ENCODE assay signal across 20 cellular contexts in genomic region chr14:61277232-61277631, GRCh38. TPM values are rescaled to one million over a fixed set of nuclear protein-coding genes. Genes with fewer than 3 reads are reported as not detected.
DNase-seq lines count a peak whose midpoint lies in the region; ATAC-seq, FAIRE-seq and TF ChIP-seq lines count a peak whose summit lies in the region.
"Had no signal": no experiment of that assay in that cellular context is flagged by ENCODE, and none has a peak within 500 bp of the region (broad histone marks: within the 10 kb centered on the region; RNA-seq: fewer than 3 reads in every experiment).

No MANE protein-coding gene starts in this region.

- no peak overlapping the region for H2AFZ ChIP-seq in HepG2 (ENCODE audit: low read length)
- no peak overlapping the region for H2AFZ ChIP-seq in smooth muscle cell (ENCODE audit: low read depth)

- FAIRE-seq in HTR-8/SVneo (lab: Jason Lieb, UNC) (peak; percentile 86), HepG2 (lab: Jason Lieb, UNC) (peak; percentile 4)
- FAIRE-seq: D721Med, GM12891 had no signal

- TF ChIP-seq EP300 in HepG2 (IDR thresholded peaks at IDR 0.05; ENCODE audit: low read depth in 2 of 2, low read length in 2 of 2) (no peak), HepG2 (CRISPR knock-in tag; IDR thresholded peaks at IDR 0.05; ENCODE audit: borderline replicate concordance) (no peak)

- H3K9me3 ChIP-seq in colonic mucosa (no peaks in the 10 kb centered on the region), HepG2 (ENCODE audit: low read length) (no peaks in the 10 kb centered on the region), smooth muscle cell (replicated peaks; ENCODE audit: low read depth) (no peaks in the 10 kb centered on the region)
- H3K9me3 ChIP-seq: A549 had no signal

- H3K9ac ChIP-seq in colonic mucosa (ENCODE audit: low read depth in 2 of 2, low read length in 2 of 2) (no peak overlapping the region), HepG2 (ENCODE audit: insufficient read depth, low read depth, low read length) (no peak overlapping the region), smooth muscle cell (ENCODE audit: low read depth) (no peak overlapping the region)
- H3K9ac ChIP-seq: BLaER1 had no signal

- no peak for TF ChIP-seq POLR2A in HepG2 (IDR thresholded peaks at IDR 0.05; ENCODE audit: insufficient read depth in 1 of 2, low read depth in 2 of 2, low read length in 2 of 2)

- H3K4me3 ChIP-seq in colonic mucosa (peak overlapping the region; percentile 8), HepG2 (replicated peaks in 1 of 3; ENCODE audit: insufficient read depth in 1 of 3, low read depth in 2 of 3, low read length in 3 of 3) (no peak overlapping the region; a peak in 1 of 6 replicates), smooth muscle cell (peak overlapping the region; percentile 30)
- H3K4me3 ChIP-seq: A549, BLaER1 had no signal

- CTCF ChIA-PET in HepG2 (lab: Yijun Ruan, JAX; ENCODE audit: low intra/inter-chr PET ratio, low total read pairs): no interaction called here

- no peak for TF ChIP-seq CTCF in colonic mucosa (IDR thresholded peaks at IDR 0.05)
- no peak for TF ChIP-seq CTCF in HepG2 (CRISPR knock-in tag; IDR thresholded peaks at IDR 0.05)
- TF ChIP-seq CTCF in smooth muscle cell (IDR thresholded peaks at IDR 0.05; ENCODE audit: borderline replicate concordance, insufficient read depth, poor library complexity, severe bottlenecking): no peak

- BruUV-seq in HepG2 (replicated peaks; lab: Mats Ljungman, UMichigan): no TSS peak

- no peaks in the 10 kb centered on the region for H3K27me3 ChIP-seq in colonic mucosa
- no peaks in the 10 kb centered on the region for H3K27me3 ChIP-seq in HepG2 (ENCODE audit: control insufficient read depth in 1 of 2, insufficient read depth in 2 of 2, low read length in 2 of 2)
- H3K27me3 ChIP-seq in smooth muscle cell (ENCODE audit: low read depth): peaks cover 75% of the 10 kb centered on the region
- H3K27me3 ChIP-seq: BLaER1 had no signal

- POLR2A ChIA-PET in HepG2 (lab: Yijun Ruan, JAX): no interaction called here

- no peaks in the 10 kb centered on the region for H3K79me2 ChIP-seq in HepG2 (ENCODE audit: insufficient read depth, low read length)
- peaks cover 4% of the 10 kb centered on the region for H3K79me2 ChIP-seq in smooth muscle cell (ENCODE audit: low read depth)

- H3K36me3 ChIP-seq in colonic mucosa (no peaks in the 10 kb centered on the region), HepG2 (replicated peaks in 1 of 2; ENCODE audit: control insufficient read depth in 1 of 2, insufficient read depth in 2 of 2, low read length in 2 of 2) (no peaks in the 10 kb centered on the region), smooth muscle cell (ENCODE audit: low read depth) (no peaks in the 10 kb centered on the region)
- H3K36me3 ChIP-seq: BLaER1 had no signal

- H3K4me1 ChIP-seq in colonic mucosa (no peaks in the 10 kb centered on the region), HepG2 (ENCODE audit: insufficient read depth, low read length) (peaks cover 26% of the 10 kb centered on the region), smooth muscle cell (ENCODE audit: low read depth) (no peaks in the 10 kb centered on the region)
- H3K4me1 ChIP-seq: A549, BLaER1 had no signal

- 3% methylated on average over 1 of the region's 1 CpG for WGBS in HepG2 (ENCODE audit: low lambda C conversion rate)
- 68% methylated on average over 1 of the region's 1 CpG for WGBS in smooth muscle cell (ENCODE audit: low lambda C conversion rate)

- H3K27ac ChIP-seq in colonic mucosa (peak overlapping the region; percentile 19), HepG2 (ENCODE audit: extremely low read length, insufficient read depth, low read length) (peak overlapping the region; percentile 43), smooth muscle cell (ENCODE audit: low read depth) (no peak overlapping the region)
- H3K27ac ChIP-seq: A549, BLaER1, RWPE1 had no signal

- no peaks in the 10 kb centered on the region for H3F3A ChIP-seq in smooth muscle cell (ENCODE audit: low read depth)

- H4K20me1 ChIP-seq in HepG2 (ENCODE audit: insufficient read depth, low read length) (no peaks in the 10 kb centered on the region), smooth muscle cell (ENCODE audit: low read depth) (no peaks in the 10 kb centered on the region)
- H4K20me1 ChIP-seq: BLaER1 had no signal

- no peak for TF ChIP-seq RAD21 in HepG2 (CRISPR knock-in tag; IDR thresholded peaks at IDR 0.05)

- intact Hi-C loops in colonic mucosa (cut with DNase I): no loop called here
- intact Hi-C loops in HepG2 (cut with micrococcal nuclease; ENCODE audit: unreplicated experiment): loop anchor here (1.0 kb wide), 1 partner anchor 8 kb away; no protein-coding TSS in a partner anchor

- no peak for ATAC-seq in HepG2
- ATAC-seq in HG03565 (IDR thresholded peaks at IDR 0.05; ENCODE audit: unreplicated experiment): no peak
- no peak for ATAC-seq in HG03457 (IDR thresholded peaks at IDR 0.05; ENCODE audit: unreplicated experiment)
- ATAC-seq: A549 had no signal

- peak overlapping the region; percentile 44; the same call in 1 of the 2 replicates for H3K4me2 ChIP-seq in HepG2 (ENCODE audit: low read depth, low read length)
- H3K4me2 ChIP-seq in smooth muscle cell: no peak overlapping the region
- H3K4me2 ChIP-seq: A549, BLaER1 had no signal

- in situ Hi-C loops in HepG2 (cut with HindIII; ENCODE audit: extremely low pct_ligation_motif_present, low pct_unique_long_range_greater_than_20kb): loop anchor here (25.0 kb wide), 1 partner anchor 560 kb away; no protein-coding TSS in a partner anchor

- DNase-seq in HTR-8/SVneo (ENCODE audit: insufficient read length, low spot score) (no peak), colonic mucosa (no peak), HepG2 (ENCODE audit: low spot score) (no peak), smooth muscle cell (lab: John Stamatoyannopoulos, UW; ENCODE audit: unreplicated experiment) (no peak), activated gamma-delta T cell treated with Interleukin-2 at 50 U/mL for 16 hours (no peak)
- DNase-seq: CD4-positive, alpha-beta memory T cell; H7; HFFc6; NCI-H1105; NCI-H1694 treated with DMSO at 0.1 percent for 48 hours; NCI-H2107; NCI-H510A; NCI-H774 had no signal

TF ChIP-seq in HepG2, 621 proteins besides CTCF, POLR2A, EP300 and RAD21 (continues in another document):
- no peak for TF ChIP-seq SP5 (CRISPR knock-in tag; IDR thresholded peaks at IDR 0.05; ENCODE audit: borderline replicate concordance, low read depth)
- no peak for TF ChIP-seq ZFP82 (CRISPR knock-in tag; IDR thresholded peaks at IDR 0.05; ENCODE audit: borderline replicate concordance)
- TF ChIP-seq GPN1 (CRISPR knock-in tag; IDR thresholded peaks at IDR 0.05; ENCODE audit: borderline replicate concordance): no peak
- no peak for TF ChIP-seq KDM1A (CRISPR knock-in tag; IDR thresholded peaks at IDR 0.05)

RNA-seq across cellular contexts. Expression of gene TMEM30B, which starts 3.9 kb away (rescaled TPM):
- total RNA-seq in colonic mucosa (10 to 100 TPM; 68.2 to 77.1 TPM), HepG2 (2016; rRNA removed; fragmentation: Illumina TruSeq; extraction: Trizol) (not detected in 2 replicates), smooth muscle cell (2.0 and 3.1 TPM in 2 replicates)
- total RNA-seq in HepG2 (2016; cell fraction: cytosol; rRNA removed; fragmentation: Illumina TruSeq; extraction: Trizol; ENCODE audit: low read depth): not detected in 2 replicates
- total RNA-seq in HepG2 (2016; cell fraction: insoluble cytoplasmic fraction; rRNA removed; fragmentation: Illumina TruSeq; extraction: Trizol): not detected in 2 replicates
- not detected in 2 replicates for total RNA-seq in HepG2 (2016; cell fraction: membrane; rRNA removed; fragmentation: Illumina TruSeq; extraction: Trizol)
- not detected in 2 replicates for total RNA-seq in HepG2 (2016; cell fraction: nucleus; rRNA removed; fragmentation: Illumina TruSeq; extraction: Trizol)
- polyA plus RNA-seq in HepG2 (2011; rRNA removed) (not detected in 2 replicates), smooth muscle cell (0.16 and 4.5 TPM in 2 replicates)
- not detected in 2 replicates for polyA plus RNA-seq in HepG2 (2011; cell fraction: cytosol; rRNA removed)
- not detected in 2 replicates for polyA plus RNA-seq in HepG2 (2011; cell fraction: nucleus; rRNA removed)
- not detected in 2 replicates for polyA plus RNA-seq in HepG2 (2012)
- not detected in 2 replicates for polyA plus RNA-seq in HepG2 (2016; cell fraction: cytosol; fragmentation: Illumina TruSeq; extraction: Trizol; ENCODE audit: low read depth)
- polyA plus RNA-seq in HepG2 (2016; cell fraction: insoluble cytoplasmic fraction; fragmentation: Illumina TruSeq; extraction: Trizol; ENCODE audit: low read depth): not detected in 2 replicates
- not detected in 2 replicates for polyA plus RNA-seq in HepG2 (2016; cell fraction: membrane; fragmentation: Illumina TruSeq; extraction: Trizol; ENCODE audit: low read depth)
- not detected in 2 replicates for polyA plus RNA-seq in HepG2 (2016; cell fraction: nucleus; fragmentation: Illumina TruSeq; extraction: Trizol; ENCODE audit: insufficient read depth, low read depth)
- polyA minus RNA-seq in HepG2 (2011; rRNA and poly(A)+ RNA removed; ENCODE audit: low replicate concordance): 0.12 TPM in 1 of 2 replicates, not detected in the other
- polyA minus RNA-seq in HepG2 (2011; cell fraction: cytosol; rRNA and poly(A)+ RNA removed): not detected in 2 replicates
- not detected in 2 replicates for polyA minus RNA-seq in HepG2 (2011; cell fraction: nucleus; rRNA and poly(A)+ RNA removed)
- total RNA-seq: HFFc6 had no signal

RNA-seq across cellular contexts. Expression of gene PRKCH, which starts 44.1 kb away (rescaled TPM):
- 10 to 100 TPM; 11.4 to 11.5 TPM for total RNA-seq in colonic mucosa
- 1.3 and 1.9 TPM in 2 replicates for total RNA-seq in HepG2 (2016; rRNA removed; fragmentation: Illumina TruSeq; extraction: Trizol)
- total RNA-seq in HepG2 (2016; cell fraction: cytosol; rRNA removed; fragmentation: Illumina TruSeq; extraction: Trizol; ENCODE audit: low read depth): 0.40 and 0.44 TPM in 2 replicates
- 1.0 and 1.8 TPM in 2 replicates for total RNA-seq in HepG2 (2016; cell fraction: insoluble cytoplasmic fraction; rRNA removed; fragmentation: Illumina TruSeq; extraction: Trizol)
- total RNA-seq in HepG2 (2016; cell fraction: membrane; rRNA removed; fragmentation: Illumina TruSeq; extraction: Trizol): 0.93 and 1.4 TPM in 2 replicates
- total RNA-seq in HepG2 (2016; cell fraction: nucleus; rRNA removed; fragmentation: Illumina TruSeq; extraction: Trizol): 2.2 and 3.9 TPM in 2 replicates
- 0.47 and 0.48 TPM in 2 replicates for polyA plus RNA-seq in HepG2 (2011; rRNA removed)
- polyA plus RNA-seq in HepG2 (2011; cell fraction: cytosol; rRNA removed): 0.31 and 0.72 TPM in 2 replicates
- 0.48 and 0.74 TPM in 2 replicates for polyA plus RNA-seq in HepG2 (2011; cell fraction: nucleus; rRNA removed)
- polyA plus RNA-seq in HepG2 (2012): 0.24 and 1.3 TPM in 2 replicates
- polyA plus RNA-seq in HepG2 (2016; cell fraction: cytosol; fragmentation: Illumina TruSeq; extraction: Trizol; ENCODE audit: low read depth): 0.06 and 0.10 TPM in 2 replicates
- polyA plus RNA-seq in HepG2 (2016; cell fraction: insoluble cytoplasmic fraction; fragmentation: Illumina TruSeq; extraction: Trizol; ENCODE audit: low read depth): 0.99 and 1.9 TPM in 2 replicates
- polyA plus RNA-seq in HepG2 (2016; cell fraction: membrane; fragmentation: Illumina TruSeq; extraction: Trizol; ENCODE audit: low read depth): 0.19 and 0.48 TPM in 2 replicates
- 0.91 and 1.4 TPM in 2 replicates for polyA plus RNA-seq in HepG2 (2016; cell fraction: nucleus; fragmentation: Illumina TruSeq; extraction: Trizol; ENCODE audit: insufficient read depth, low read depth)
- 1.9 and 3.2 TPM in 2 replicates for polyA minus RNA-seq in HepG2 (2011; rRNA and poly(A)+ RNA removed; ENCODE audit: low replicate concordance)
- polyA minus RNA-seq in HepG2 (2011; cell fraction: cytosol; rRNA and poly(A)+ RNA removed): 1.7 TPM in 1 of 2 replicates, not detected in the other
- 1.2 and 1.3 TPM in 2 replicates for polyA minus RNA-seq in HepG2 (2011; cell fraction: nucleus; rRNA and poly(A)+ RNA removed)
- 4.9 and 7.6 TPM in 2 replicates for total RNA-seq in smooth muscle cell
- polyA plus RNA-seq in smooth muscle cell: 1.5 and 7.1 TPM in 2 replicates

Comparison
In these comparisons a context has a peak if more than half of its experiments do, and no peak if none do; other contexts are left out.
1. H3K4me3 ChIP-seq: peak in colonic mucosa (single experiment) and smooth muscle cell (single experiment); none in HepG2 (0 of 3).
2. RNA of gene TMEM30B, which starts 3.9 kb away (total RNA-seq): 68.2 to 77.1 TPM in colonic mucosa; 2.0 to 3.1 TPM in smooth muscle cell and not detected in HepG2; every median in the first group is over 10 times any median in the second.